9 cellular contexts compared by ENCODE assay signal in genomic region chr20:8394308-8394945, GRCh38.
DNase-seq lines count a peak whose midpoint lies in the region; ATAC-seq, FAIRE-seq and TF ChIP-seq lines count a peak whose summit lies in the region.
"Had no signal": no experiment of that assay in that cellular context is flagged by ENCODE, and none has a peak within 500 bp of the region (broad histone marks: within the 10 kb centered on the region; RNA-seq: fewer than 3 reads in every experiment).

No MANE protein-coding gene starts in this region.

- H3K27ac ChIP-seq in kidney (ENCODE audit: low read depth in 2 of 2, low read length in 2 of 2) (no peak overlapping the region), caudate nucleus (ENCODE audit: low read depth, low read length) (no peak overlapping the region)

- peaks cover 4% of the 10 kb centered on the region; the same call in 1 of the 2 replicates for H3K9me3 Mint-ChIP-seq in WTC11
- no peaks in the 10 kb centered on the region for H3K9me3 Mint-ChIP-seq in activated CD4-positive, alpha-beta memory T cell treated with anti-CD3 and anti-CD28 coated beads, Interleukin-2, amount 10 ng/mL, durations not matched to agents 7 days and 5 days
- H3K9me3 Mint-ChIP-seq: naive B cell had no signal

- no peaks in the 10 kb centered on the region for H3K36me3 ChIP-seq in kidney (ENCODE audit: control insufficient read depth in 1 of 2, insufficient read depth in 2 of 2, low read length in 2 of 2)

- no peaks in the 10 kb centered on the region for H3K27me3 Mint-ChIP-seq in WTC11 (ENCODE audit: low read depth)
- H3K27me3 Mint-ChIP-seq in activated CD4-positive, alpha-beta memory T cell treated with anti-CD3 and anti-CD28 coated beads, Interleukin-2, amount 10 ng/mL, durations not matched to agents 7 days and 5 days = no peaks in the 10 kb centered on the region
- H3K27me3 Mint-ChIP-seq: naive B cell had no signal

- H3K36me3 Mint-ChIP-seq in WTC11 = no peaks in the 10 kb centered on the region
- no peaks in the 10 kb centered on the region for H3K36me3 Mint-ChIP-seq in activated CD4-positive, alpha-beta memory T cell treated with anti-CD3 and anti-CD28 coated beads, Interleukin-2, amount 10 ng/mL, durations not matched to agents 7 days and 5 days (ENCODE audit: low read depth)
- H3K36me3 Mint-ChIP-seq: naive B cell had no signal

- no peaks in the 10 kb centered on the region; the same call in 1 of the 2 replicates for H3K4me1 Mint-ChIP-seq in WTC11
- peaks cover 6% of the 10 kb centered on the region for H3K4me1 Mint-ChIP-seq in activated CD4-positive, alpha-beta memory T cell treated with anti-CD3 and anti-CD28 coated beads, Interleukin-2, amount 10 ng/mL, durations not matched to agents 7 days and 5 days

- H3K9ac ChIP-seq in kidney (ENCODE audit: low read length in 2 of 2) = no peak overlapping the region

- TF ChIP-seq CTCF in WTC11 (IDR thresholded peaks at IDR 0.05) (no peak), kidney (IDR thresholded peaks at IDR 0.05; ENCODE audit: borderline replicate concordance, extremely low read depth, insufficient read depth) (no peak)

- POLR2A ChIA-PET in WTC11 (lab: Charles Lee) = no interaction called here
- POLR2A ChIA-PET in activated CD4-positive, alpha-beta memory T cell treated with anti-CD3 and anti-CD28 coated beads, Interleukin-2, amount 10 ng/mL, durations not matched to agents 7 days and 5 days (lab: Charles Lee) = no interaction called here

- H3K9me3 ChIP-seq in kidney (ENCODE audit: control insufficient read depth in 1 of 2, low read length in 2 of 2) = no peaks in the 10 kb centered on the region

- intact Hi-C loops in kidney (cut with DNase I) = no loop called here

- CTCF ChIA-PET in WTC11 (lab: Charles Lee) = interaction anchor here (1.2 kb wide), 1 partner anchor 328 kb away, joined by 3 read pairs; no protein-coding TSS in a partner anchor
- CTCF ChIA-PET in activated CD4-positive, alpha-beta memory T cell treated with anti-CD3 and anti-CD28 coated beads, Interleukin-2, amount 10 ng/mL, durations not matched to agents 7 days and 5 days (lab: Charles Lee) = no interaction called here

- ATAC-seq in GM19328 (IDR thresholded peaks at IDR 0.05; ENCODE audit: unreplicated experiment) (peak; percentile 77), HG03095 (IDR thresholded peaks at IDR 0.05; ENCODE audit: unreplicated experiment) (peak; percentile 68), WTC11 (no peak)

- peaks cover 0 to under 1% of the 10 kb centered on the region in 2 donors for H3K4me1 ChIP-seq in kidney (ENCODE audit: control insufficient read depth in 1 of 2, insufficient read depth in 1 of 2, low read depth in 1 of 2, low read length in 2 of 2)

- H3K27ac Mint-ChIP-seq in WTC11 = no peak overlapping the region
- no peak overlapping the region for H3K27ac Mint-ChIP-seq in activated CD4-positive, alpha-beta memory T cell treated with anti-CD3 and anti-CD28 coated beads, Interleukin-2, amount 10 ng/mL, durations not matched to agents 7 days and 5 days

- no peak for FAIRE-seq in kidney (lab: Jason Lieb, UNC)

- peak; percentile 65 for DNase-seq in AG08395 (ENCODE audit: low spot score)
- DNase-seq in WTC11 (ENCODE audit: low spot score) = no peak
- DNase-seq in kidney = no peak
- no peak for DNase-seq in activated CD4-positive, alpha-beta memory T cell treated with anti-CD3 and anti-CD28 coated beads, Interleukin-2, amount 10 ng/mL, durations not matched to agents 7 days and 5 days
- no peak for DNase-seq in activated CD4-positive, CD25-positive, alpha-beta regulatory T cell treated with anti-CD3 and anti-CD28 coated beads, Interleukin-2, amount 50 U/mL, for 72 hours
- DNase-seq in caudate nucleus (lab: John Stamatoyannopoulos, UW) = no peak
- DNase-seq: naive B cell had no signal

- H3K4me3 ChIP-seq in kidney (ENCODE audit: low read length in 2 of 2) = no peak overlapping the region

- H3K4me3 Mint-ChIP-seq in WTC11 = no peak overlapping the region
- H3K4me3 Mint-ChIP-seq in activated CD4-positive, alpha-beta memory T cell treated with anti-CD3 and anti-CD28 coated beads, Interleukin-2, amount 10 ng/mL, durations not matched to agents 7 days and 5 days = no peak overlapping the region
- H3K4me3 Mint-ChIP-seq: naive B cell had no signal

TF ChIP-seq in WTC11, 78 proteins besides CTCF, POLR2A, EP300 and RAD21:
- TF ChIP-seq GABPB1 (CRISPR knock-in tag; IDR thresholded peaks at IDR 0.05) = peak; percentile 69
- TF ChIP-seq, protein P1, sequence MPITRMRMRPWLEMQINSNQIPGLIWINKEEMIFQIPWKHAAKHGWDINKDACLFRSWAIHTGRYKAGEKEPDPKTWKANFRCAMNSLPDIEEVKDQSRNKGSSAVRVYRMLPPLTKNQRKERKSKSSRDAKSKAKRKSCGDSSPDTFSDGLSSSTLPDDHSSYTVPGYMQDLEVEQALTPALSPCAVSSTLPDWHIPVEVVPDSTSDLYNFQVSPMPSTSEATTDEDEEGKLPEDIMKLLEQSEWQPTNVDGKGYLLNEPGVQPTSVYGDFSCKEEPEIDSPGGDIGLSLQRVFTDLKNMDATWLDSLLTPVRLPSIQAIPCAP (CRISPR knock-in tag; IDR thresholded peaks at IDR 0.05) = no peak
